ENCODE assay signal across 36 cellular contexts in the genomic region with DNA sequence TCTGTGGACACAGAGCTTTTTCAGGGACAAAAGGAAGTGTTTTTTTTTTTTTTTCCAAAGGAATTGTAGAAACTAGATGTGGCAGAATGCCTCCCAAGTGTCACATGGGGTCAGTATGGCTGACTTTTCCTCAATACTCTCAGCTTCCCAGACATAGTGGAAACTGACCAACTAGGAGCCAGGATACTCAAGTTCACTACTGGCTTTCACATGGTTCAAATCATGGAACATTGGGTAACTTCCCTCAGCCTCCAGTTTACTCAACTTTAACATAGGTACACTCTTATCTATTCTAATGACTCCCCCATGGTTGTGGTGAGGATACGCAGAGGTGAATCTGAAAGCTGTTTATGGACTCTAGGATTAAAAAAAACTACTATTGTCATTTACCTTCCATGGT. TPM values are rescaled to one million over a fixed set of nuclear protein-coding genes. Genes with fewer than 3 reads are reported as not detected.
"Had no signal": no experiment of that assay in that cellular context is flagged by ENCODE, and none has a peak within 500 bp of the region (broad histone marks: within the 10 kb centered on the region; RNA-seq: fewer than 3 reads in every experiment).

No MANE protein-coding gene starts in this region.

- H3K36me3 ChIP-seq: cardiac muscle cell, esophagus squamous epithelium, left ventricle myocardium inferior, right lobe of liver, thyroid gland, upper lobe of right lung had no signal

- H3K27ac Mint-ChIP-seq: activated B cell treated with CpG ODN at 0.5 μM for 24 hours; activated CD8-positive, alpha-beta T cell treated with anti-CD3 and anti-CD28 coated beads for 36 hours; activated naive CD4-positive, alpha-beta T cell treated with anti-CD3 and anti-CD28 coated beads, Interleukin-2, amount 50 U/mL, for 72 hours; activated T-helper 2 cell treated with anti-CD3 and anti-CD28 coated beads, Interferon-gamma antibody, Interleukin-2, Interleukin-4, amounts not matched to agents 10 μg/mL and 5 μg/mL and 100 μg/mL, durations not matched to agents 14 hours and 24 hours and 36 hours; nephron; stimulated activated memory B cell treated with anti-CD40 and anti-IgM and Interleukin-4, amounts not matched to agents 10 μg/mL and 1 μg/mL and 100 μg/mL, for 72 hours; stimulated activated naive CD8-positive, alpha-beta T cell treated with anti-CD3 and anti-CD28 coated beads, Interleukin-15, amount 100 ng/mL, for 72 hours; T-helper 17 cell had no signal

- H3K9me3 ChIP-seq: esophagus squamous epithelium, left ventricle myocardium inferior, right lobe of liver, SK-N-SH, thyroid gland, upper lobe of right lung had no signal

- H3K4me3 Mint-ChIP-seq: activated B cell treated with CpG ODN at 0.5 μM for 24 hours; activated CD8-positive, alpha-beta T cell treated with anti-CD3 and anti-CD28 coated beads for 36 hours; nephron; stimulated activated memory B cell treated with anti-CD40 and anti-IgM and Interleukin-4, amounts not matched to agents 10 μg/mL and 1 μg/mL and 100 μg/mL, for 72 hours; stimulated activated naive CD8-positive, alpha-beta T cell treated with anti-CD3 and anti-CD28 coated beads, Interleukin-15, amount 100 ng/mL, for 72 hours; T-helper 17 cell had no signal

- ATAC-seq: activated CD8-positive, alpha-beta T cell treated with anti-CD3 and anti-CD28 coated beads for 36 hours; activated naive CD4-positive, alpha-beta T cell treated with anti-CD3 and anti-CD28 coated beads, Interleukin-2, amount 50 U/mL, for 72 hours; stimulated activated naive CD8-positive, alpha-beta T cell treated with anti-CD3 and anti-CD28 coated beads, Interleukin-15, amount 100 ng/mL, for 72 hours; T-helper 17 cell; upper lobe of right lung had no signal

- H3K27ac ChIP-seq: cardiac muscle cell, hepatocyte, left ventricle myocardium inferior, right lobe of liver, thyroid gland, upper lobe of right lung had no signal

- DNase-seq: activated B cell treated with CpG ODN at 0.5 μM for 24 hours; activated CD4-positive, alpha-beta T cell treated with anti-CD3 and anti-CD28 coated beads, Interleukin-2, amount 50 U/mL, for 1 hour; activated CD8-positive, alpha-beta T cell treated with anti-CD3 and anti-CD28 coated beads for 36 hours; activated T-cell treated with anti-CD3 and anti-CD28 coated beads, Interleukin-2, amount 50 U/mL, for 48 hours; anterior cingulate cortex; cortex of kidney; esophagus squamous epithelium; foreskin melanocyte; glutamatergic neuron; islet precursor cell; left ventricle myocardium inferior; mesendoderm; posterior cingulate gyrus; right lobe of liver; stimulated activated CD4-positive, alpha-beta T cell treated with anti-CD3 and anti-CD28 coated beads, Interleukin-1b, Interleukin-23, amount 100 ng/mL, for 48 hours; stimulated activated CD4-positive, alpha-beta T cell treated with anti-CD3 and anti-CD28 coated beads, Interleukin-4, amount 100 ng/mL, for 4 hours; stimulated activated CD8-positive, alpha-beta memory T cell treated with anti-CD3 and anti-CD28 coated beads, Interleukin-4, amount 100 ng/mL, for 48 hours; stimulated activated naive CD8-positive, alpha-beta T cell treated with anti-CD3 and anti-CD28 coated beads, Interleukin-15, amount 100 ng/mL, for 72 hours; substantia nigra; SW 1271; T-helper 17 cell; T1000; thyroid gland; upper lobe of right lung had no signal

- H3K4me1 Mint-ChIP-seq: activated B cell treated with CpG ODN at 0.5 μM for 24 hours; nephron; stimulated activated memory B cell treated with anti-CD40 and anti-IgM and Interleukin-4, amounts not matched to agents 10 μg/mL and 1 μg/mL and 100 μg/mL, for 72 hours; stimulated activated naive CD8-positive, alpha-beta T cell treated with anti-CD3 and anti-CD28 coated beads, Interleukin-15, amount 100 ng/mL, for 72 hours had no signal

- H3K4me1 ChIP-seq: right lobe of liver, thyroid gland, upper lobe of right lung had no signal

- H3K4me3 ChIP-seq: cardiac muscle cell, esophagus squamous epithelium, hepatocyte, left ventricle myocardium inferior, lung, right lobe of liver, smooth muscle cell, thyroid gland, upper lobe of right lung had no signal

- H3K27me3 ChIP-seq: cardiac muscle cell, hepatocyte, right lobe of liver, thyroid gland had no signal

- H3K9me3 Mint-ChIP-seq: activated B cell treated with CpG ODN at 0.5 μM for 24 hours; activated CD8-positive, alpha-beta T cell treated with anti-CD3 and anti-CD28 coated beads for 36 hours; activated naive CD4-positive, alpha-beta T cell treated with anti-CD3 and anti-CD28 coated beads, Interleukin-2, amount 50 U/mL, for 72 hours; activated T-helper 2 cell treated with anti-CD3 and anti-CD28 coated beads, Interferon-gamma antibody, Interleukin-2, Interleukin-4, amounts not matched to agents 10 μg/mL and 5 μg/mL and 100 μg/mL, durations not matched to agents 14 hours and 24 hours and 36 hours; nephron; stimulated activated memory B cell treated with anti-CD40 and anti-IgM and Interleukin-4, amounts not matched to agents 10 μg/mL and 1 μg/mL and 100 μg/mL, for 72 hours; stimulated activated naive CD8-positive, alpha-beta T cell treated with anti-CD3 and anti-CD28 coated beads, Interleukin-15, amount 100 ng/mL, for 72 hours had no signal

- H3K36me3 Mint-ChIP-seq: stimulated activated memory B cell treated with anti-CD40 and anti-IgM and Interleukin-4, amounts not matched to agents 10 μg/mL and 1 μg/mL and 100 μg/mL, for 72 hours had no signal

RNA-seq across cellular contexts. Expression of gene SLC5A1, which starts 1.4 kb away (rescaled TPM):
- total RNA-seq: activated B cell treated with CpG ODN at 0.5 μM for 24 hours; activated CD8-positive, alpha-beta T cell treated with anti-CD3 and anti-CD28 coated beads for 36 hours; activated naive CD4-positive, alpha-beta T cell treated with anti-CD3 and anti-CD28 coated beads, Interleukin-2, amount 50 U/mL, for 72 hours; activated T-helper 2 cell treated with anti-CD3 and anti-CD28 coated beads, Interferon-gamma antibody, Interleukin-2, Interleukin-4, amounts not matched to agents 10 μg/mL and 5 μg/mL and 100 μg/mL, durations not matched to agents 14 hours and 24 hours and 36 hours; mononuclear cell; osteoblast; renal cortical epithelial cell; smooth muscle cell; T-helper 17 cell; thyroid gland had no signal
